16 cellular contexts compared by ENCODE assay signal in the genomic region with DNA sequence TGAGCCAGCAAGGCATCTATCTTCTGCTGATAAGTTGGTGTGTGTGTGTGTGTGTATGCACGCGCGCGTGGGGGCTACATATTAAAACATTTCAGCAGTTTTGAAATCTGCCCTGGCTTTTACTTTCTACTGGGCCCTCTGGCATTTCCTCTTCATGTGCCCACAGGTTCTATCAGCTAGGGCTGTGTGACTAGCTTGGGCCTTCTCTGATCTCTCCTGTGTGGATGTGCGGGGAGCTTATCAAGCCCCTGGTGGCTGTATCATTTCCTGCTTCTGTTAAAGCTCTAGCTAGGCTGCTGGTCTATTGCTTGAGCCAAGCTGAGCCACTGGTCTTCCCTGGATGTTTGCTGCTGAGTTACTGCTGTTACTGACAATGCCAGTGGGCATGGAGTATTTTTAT.
DNase-seq lines count a peak whose midpoint lies in the region; ATAC-seq and TF ChIP-seq lines count a peak whose summit lies in the region.
"Had no signal": no experiment of that assay in that cellular context is flagged by ENCODE, and none has a peak within 500 bp of the region (broad histone marks: within the 10 kb centered on the region; RNA-seq: fewer than 3 reads in every experiment).

No MANE protein-coding gene starts in this region.

- H3K4me3 ChIP-seq in RWPE2 (ENCODE audit: severe bottlenecking), result no peak overlapping the region
- H3K4me3 ChIP-seq in smooth muscle cell, result no peak overlapping the region
- H3K4me3 ChIP-seq: dorsolateral prefrontal cortex, stomach had no signal

- H3K36me3 ChIP-seq in RWPE2 (ENCODE audit: low read depth) (no peaks in the 10 kb centered on the region; the same call in 1 of the 2 replicates), smooth muscle cell (ENCODE audit: low read depth) (no peaks in the 10 kb centered on the region)

- H4K20me1 ChIP-seq in smooth muscle cell (ENCODE audit: low read depth), result no peaks in the 10 kb centered on the region

- peaks cover 14% of the 10 kb centered on the region for H3K36me3 Mint-ChIP-seq in activated naive CD8-positive, alpha-beta T cell treated with anti-CD3 and anti-CD28 coated beads for 36 hours
- peaks cover 13% of the 10 kb centered on the region for H3K36me3 Mint-ChIP-seq in activated naive CD8-positive, alpha-beta T cell treated with anti-CD3 and anti-CD28 coated beads, Interleukin-2, amount 50 U/mL, for 24 hours (ENCODE audit: low read depth)

- H3K27me3 ChIP-seq in RWPE2 (ENCODE audit: insufficient read depth, poor library complexity, severe bottlenecking), result no peaks in the 10 kb centered on the region
- no peaks in the 10 kb centered on the region for H3K27me3 ChIP-seq in smooth muscle cell (ENCODE audit: low read depth)
- H3K27me3 ChIP-seq: dorsolateral prefrontal cortex, foreskin keratinocyte, stomach had no signal

- H2AFZ ChIP-seq in smooth muscle cell (ENCODE audit: low read depth), result no peak overlapping the region

- no peaks in the 10 kb centered on the region for H3F3A ChIP-seq in smooth muscle cell (ENCODE audit: low read depth)

- peak overlapping the region; percentile 17 for H3K27ac Mint-ChIP-seq in activated naive CD8-positive, alpha-beta T cell treated with anti-CD3 and anti-CD28 coated beads for 36 hours
- no peak overlapping the region for H3K27ac Mint-ChIP-seq in activated naive CD8-positive, alpha-beta T cell treated with anti-CD3 and anti-CD28 coated beads, Interleukin-2, amount 50 U/mL, for 24 hours
- H3K27ac Mint-ChIP-seq: activated CD4-positive, alpha-beta memory T cell treated with anti-CD3 and anti-CD28 coated beads for 36 hours had no signal

- ATAC-seq in activated naive CD8-positive, alpha-beta T cell treated with anti-CD3 and anti-CD28 coated beads, Interleukin-2, amount 50 U/mL, for 24 hours, result no peak
- peak; percentile 24; the same call in 2 of the 3 replicates for ATAC-seq in RWPE2 (ENCODE audit: low read depth)
- ATAC-seq in GM19395 (IDR thresholded peaks at IDR 0.05; ENCODE audit: unreplicated experiment), result no peak
- ATAC-seq: foreskin keratinocyte had no signal

- H3K27ac ChIP-seq in RWPE2 (ENCODE audit: poor library complexity, severe bottlenecking) (no peak overlapping the region), smooth muscle cell (ENCODE audit: low read depth) (peak overlapping the region; percentile 31)
- H3K27ac ChIP-seq: dorsolateral prefrontal cortex, foreskin keratinocyte, stomach had no signal

- H3K9me3 ChIP-seq in RWPE2 (ENCODE audit: severe bottlenecking) (no peaks in the 10 kb centered on the region), smooth muscle cell (replicated peaks; ENCODE audit: low read depth) (no peaks in the 10 kb centered on the region)

- H3K9ac ChIP-seq in smooth muscle cell (ENCODE audit: low read depth), result no peak overlapping the region

- H3K4me3 Mint-ChIP-seq in activated naive CD8-positive, alpha-beta T cell treated with anti-CD3 and anti-CD28 coated beads for 36 hours, result no peak overlapping the region
- no peak overlapping the region for H3K4me3 Mint-ChIP-seq in activated naive CD8-positive, alpha-beta T cell treated with anti-CD3 and anti-CD28 coated beads, Interleukin-2, amount 50 U/mL, for 24 hours
- H3K4me3 Mint-ChIP-seq: activated CD4-positive, alpha-beta memory T cell treated with anti-CD3 and anti-CD28 coated beads for 36 hours had no signal

- TF ChIP-seq POLR2A in erythroblast (IDR thresholded peaks at IDR 0.05; ENCODE audit: low read length), result no peak

- no peak for DNase-seq in activated naive CD8-positive, alpha-beta T cell treated with anti-CD3 and anti-CD28 coated beads for 36 hours
- DNase-seq in activated naive CD8-positive, alpha-beta T cell treated with anti-CD3 and anti-CD28 coated beads, Interleukin-2, amount 50 U/mL, for 24 hours, result no peak
- DNase-seq in RWPE2 (ENCODE audit: low spot score) (no peak), erythroblast (lab: John Stamatoyannopoulos, UW) (peak; percentile 14 to 36), smooth muscle cell (lab: John Stamatoyannopoulos, UW; ENCODE audit: unreplicated experiment) (no peak), NCI-H2171 (lab: John Stamatoyannopoulos, UW) (no peak), NCI-H128 (lab: John Stamatoyannopoulos, UW; ENCODE audit: unreplicated experiment) (no peak)
- DNase-seq: activated CD4-positive, alpha-beta memory T cell treated with anti-CD3 and anti-CD28 coated beads for 36 hours; COR-L47; dorsolateral prefrontal cortex; foreskin keratinocyte; NCI-H1436; NCI-H510A; stomach; T-helper 9 cell had no signal

- H3K4me2 ChIP-seq in smooth muscle cell, result no peak overlapping the region

- H3K9me3 Mint-ChIP-seq in activated naive CD8-positive, alpha-beta T cell treated with anti-CD3 and anti-CD28 coated beads for 36 hours, result peaks cover 7% of the 10 kb centered on the region
- H3K9me3 Mint-ChIP-seq in activated naive CD8-positive, alpha-beta T cell treated with anti-CD3 and anti-CD28 coated beads, Interleukin-2, amount 50 U/mL, for 24 hours, result peaks cover 6% of the 10 kb centered on the region

- H3K4me1 ChIP-seq in RWPE2 (ENCODE audit: insufficient read depth, poor library complexity, severe bottlenecking) (no peaks in the 10 kb centered on the region), smooth muscle cell (ENCODE audit: low read depth) (peaks cover 4% of the 10 kb centered on the region)
- H3K4me1 ChIP-seq: foreskin keratinocyte had no signal

- TF ChIP-seq CTCF in RWPE2 (IDR thresholded peaks at IDR 0.05; ENCODE audit: poor library complexity, severe bottlenecking) (no peak), smooth muscle cell (IDR thresholded peaks at IDR 0.05; ENCODE audit: borderline replicate concordance, insufficient read depth, poor library complexity, severe bottlenecking) (no peak)

- 51% methylated on average over 5 of the region's 5 CpGs for WGBS in smooth muscle cell (ENCODE audit: low lambda C conversion rate)

- no peaks in the 10 kb centered on the region for H3K79me2 ChIP-seq in smooth muscle cell (ENCODE audit: low read depth)

- no peaks in the 10 kb centered on the region for H3K27me3 Mint-ChIP-seq in activated naive CD8-positive, alpha-beta T cell treated with anti-CD3 and anti-CD28 coated beads for 36 hours
- no peaks in the 10 kb centered on the region for H3K27me3 Mint-ChIP-seq in activated naive CD8-positive, alpha-beta T cell treated with anti-CD3 and anti-CD28 coated beads, Interleukin-2, amount 50 U/mL, for 24 hours
- H3K27me3 Mint-ChIP-seq: activated CD4-positive, alpha-beta memory T cell treated with anti-CD3 and anti-CD28 coated beads for 36 hours had no signal

- no peaks in the 10 kb centered on the region for H3K4me1 Mint-ChIP-seq in activated naive CD8-positive, alpha-beta T cell treated with anti-CD3 and anti-CD28 coated beads for 36 hours
- no peaks in the 10 kb centered on the region for H3K4me1 Mint-ChIP-seq in activated naive CD8-positive, alpha-beta T cell treated with anti-CD3 and anti-CD28 coated beads, Interleukin-2, amount 50 U/mL, for 24 hours

Comparison
In these comparisons a context has a peak if more than half of its experiments do, and no peak if none do; other contexts are left out.
1. DNase-seq: peak in erythroblast (2 of 2); none in activated naive CD8-positive, alpha-beta T cell treated with anti-CD3 and anti-CD28 coated beads for 36 hours (single experiment), activated naive CD8-positive, alpha-beta T cell treated with anti-CD3 and anti-CD28 coated beads, Interleukin-2, amount 50 U/mL, for 24 hours (single experiment), RWPE2 (single experiment), smooth muscle cell (single experiment), NCI-H2171 (single experiment) and NCI-H128 (single experiment).